In the genomic region with DNA sequence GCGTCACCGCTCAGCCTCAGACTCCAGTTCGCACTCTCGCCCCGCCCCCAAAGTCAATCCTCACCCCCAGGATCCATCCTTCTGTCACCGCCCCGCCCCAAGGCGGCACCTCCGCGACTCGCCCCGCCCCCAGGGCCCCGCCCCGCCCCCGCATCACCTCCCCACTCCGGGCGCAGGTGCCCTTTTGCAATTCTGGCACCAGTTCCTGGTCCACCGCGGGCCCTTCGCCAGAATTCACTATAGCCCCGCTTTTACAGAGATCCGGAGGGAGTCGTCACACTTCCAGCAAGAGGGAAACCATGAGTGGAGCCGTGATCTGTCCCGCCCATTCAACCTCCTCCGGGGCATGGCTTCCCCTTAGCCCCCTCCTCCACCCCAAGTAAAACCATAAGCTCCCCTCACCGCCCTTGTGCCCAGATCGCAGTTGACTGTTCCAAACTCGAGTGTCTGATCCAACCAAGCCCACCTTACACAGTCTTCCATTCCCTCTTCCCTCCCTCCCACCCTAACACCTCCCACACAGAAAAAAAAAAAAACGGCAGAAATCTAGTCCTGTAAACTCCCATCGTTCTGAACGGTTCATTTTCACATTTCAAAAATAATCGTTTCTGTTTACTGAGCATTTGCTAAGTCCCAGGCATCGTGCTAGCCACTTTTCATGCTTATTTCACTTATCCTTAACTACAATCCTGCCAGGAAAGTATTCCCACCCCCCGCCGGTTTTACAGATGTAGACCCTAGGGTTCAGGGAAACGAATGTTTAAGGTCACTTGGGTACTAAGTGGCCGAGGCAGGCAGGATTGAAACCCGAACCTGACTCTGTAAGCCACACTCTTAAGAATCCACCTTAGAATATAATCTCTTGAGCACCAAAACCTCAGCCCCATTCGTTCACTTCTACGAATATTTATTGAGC, we compare ENCODE assay signal across 8 cellular contexts. TPM values are rescaled to one million over a fixed set of nuclear protein-coding genes. Genes with fewer than 3 reads are reported as not detected.
DNase-seq lines count a peak whose midpoint lies in the region; ATAC-seq and TF ChIP-seq lines count a peak whose summit lies in the region.

No MANE protein-coding gene starts in this region.

- H3K36me3 ChIP-seq in ACC112 (ENCODE audit: insufficient read depth, low read length): no peaks in the 10 kb centered on the region
- H3K36me3 ChIP-seq in left lung: peaks cover 0 to under 1% of the 10 kb centered on the region in 2 donors

- H3K4me1 Mint-ChIP-seq in stimulated activated naive CD8-positive, alpha-beta T cell treated with anti-CD3 and anti-CD28 coated beads, Interleukin-15, Interleukin-2, amounts not matched to agents 100 ng/mL and 50 ng/mL, for 24 hours (ENCODE audit: low read depth): peaks cover 48% of the 10 kb centered on the region

- no peak for TF ChIP-seq CTCF in left lung (IDR thresholded peaks at IDR 0.05)

- ATAC-seq in GM18511 (IDR thresholded peaks at IDR 0.05; ENCODE audit: unreplicated experiment) (peak; percentile 53), HG03066 (IDR thresholded peaks at IDR 0.05; ENCODE audit: low read depth, unreplicated experiment) (peak; percentile 37), left lung (peak; percentile 71)

- H3K27me3 ChIP-seq in ACC112 (ENCODE audit: insufficient read depth, low read length): no peaks in the 10 kb centered on the region
- H3K27me3 ChIP-seq in left lung: no peaks in the 10 kb centered on the region

- H3K4me1 ChIP-seq in ACC112 (ENCODE audit: control insufficient read depth, insufficient read depth, low read length, unreplicated experiment): peaks cover 17% of the 10 kb centered on the region
- peaks cover 11 to 40% of the 10 kb centered on the region in 2 donors for H3K4me1 ChIP-seq in left lung

- H3K4me3 Mint-ChIP-seq in stimulated activated naive CD8-positive, alpha-beta T cell treated with anti-CD3 and anti-CD28 coated beads, Interleukin-15, Interleukin-2, amounts not matched to agents 100 ng/mL and 50 ng/mL, for 24 hours: peak overlapping the region; percentile 82

- peak; percentile 27 for DNase-seq in RPMI8226
- peak; percentile 34 for DNase-seq in cerebellar cortex (ENCODE audit: low spot score)
- DNase-seq in left lung: peak in 1 of 2 donors; percentile 99
- no peak for DNase-seq in posterior cingulate gyrus

- no peaks in the 10 kb centered on the region for H3K27me3 Mint-ChIP-seq in stimulated activated naive CD8-positive, alpha-beta T cell treated with anti-CD3 and anti-CD28 coated beads, Interleukin-15, Interleukin-2, amounts not matched to agents 100 ng/mL and 50 ng/mL, for 24 hours

- H3K79me2 ChIP-seq in ACC112 (ENCODE audit: control insufficient read depth, insufficient read depth, low read length, unreplicated experiment): peaks cover 23% of the 10 kb centered on the region

- no peaks in the 10 kb centered on the region for H3K9me3 ChIP-seq in left lung

- no peaks in the 10 kb centered on the region for H3K9me3 Mint-ChIP-seq in stimulated activated naive CD8-positive, alpha-beta T cell treated with anti-CD3 and anti-CD28 coated beads, Interleukin-15, Interleukin-2, amounts not matched to agents 100 ng/mL and 50 ng/mL, for 24 hours

- H3K27ac ChIP-seq in ACC112 (ENCODE audit: low read depth, low read length): peak overlapping the region; percentile 99
- peak overlapping the region; percentile 89 to 91 for H3K27ac ChIP-seq in left lung

- intact Hi-C loops in left lung (cut with DNase I) (no loop called here), posterior cingulate gyrus (cut with DNase I) (loop anchor here (5.0 kb wide), 1 partner anchor 77 kb away; no protein-coding TSS in a partner anchor)

- H3K27ac Mint-ChIP-seq in stimulated activated naive CD8-positive, alpha-beta T cell treated with anti-CD3 and anti-CD28 coated beads, Interleukin-15, Interleukin-2, amounts not matched to agents 100 ng/mL and 50 ng/mL, for 24 hours: peak overlapping the region; percentile 98

- peak overlapping the region; percentile 83 for H2AFZ ChIP-seq in ACC112 (ENCODE audit: low read length, unreplicated experiment)

- H3K36me3 Mint-ChIP-seq in stimulated activated naive CD8-positive, alpha-beta T cell treated with anti-CD3 and anti-CD28 coated beads, Interleukin-15, Interleukin-2, amounts not matched to agents 100 ng/mL and 50 ng/mL, for 24 hours (ENCODE audit: low read depth): no peaks in the 10 kb centered on the region

- H3K4me3 ChIP-seq in ACC112 (ENCODE audit: low read depth, low read length): peak overlapping the region; percentile 94
- peak overlapping the region; percentile 32 to 69 for H3K4me3 ChIP-seq in left lung

RNA-seq across cellular contexts. Expression of a gene that starts 1.3 kb away (rescaled TPM):
- 10 to 100 TPM in 1 of 2 donors, 1 to 10 TPM in 1; 9.8 to 12.0 TPM for total RNA-seq in left lung

RNA-seq across cellular contexts. Expression of a gene that starts 1.3 kb away (rescaled TPM):
- total RNA-seq in left lung: 10 to 100 TPM; 24.3 to 26.3 TPM

RNA-seq across cellular contexts. Expression of a gene that starts 49.4 kb away (rescaled TPM):
- total RNA-seq in left lung: under 1 TPM in 1 of 2 donors, not detected in 1; 0.63 TPM

RNA-seq across cellular contexts. Expression of a gene that starts 59.5 kb away (rescaled TPM):
- 1 to 10 TPM in 1 of 2 donors, under 1 TPM in 1; 0.35 to 1.1 TPM for total RNA-seq in left lung

Comparison
In these comparisons a context has a peak if more than half of its experiments do, and no peak if none do; other contexts are left out.
1. DNase-seq: peak in RPMI8226 (single experiment) and cerebellar cortex (single experiment); none in posterior cingulate gyrus (0 of 10).
2. Peak in every context shown above with its lines, with median percentiles within 50 percentile points of each other: ATAC-seq.